In the genomic region with DNA sequence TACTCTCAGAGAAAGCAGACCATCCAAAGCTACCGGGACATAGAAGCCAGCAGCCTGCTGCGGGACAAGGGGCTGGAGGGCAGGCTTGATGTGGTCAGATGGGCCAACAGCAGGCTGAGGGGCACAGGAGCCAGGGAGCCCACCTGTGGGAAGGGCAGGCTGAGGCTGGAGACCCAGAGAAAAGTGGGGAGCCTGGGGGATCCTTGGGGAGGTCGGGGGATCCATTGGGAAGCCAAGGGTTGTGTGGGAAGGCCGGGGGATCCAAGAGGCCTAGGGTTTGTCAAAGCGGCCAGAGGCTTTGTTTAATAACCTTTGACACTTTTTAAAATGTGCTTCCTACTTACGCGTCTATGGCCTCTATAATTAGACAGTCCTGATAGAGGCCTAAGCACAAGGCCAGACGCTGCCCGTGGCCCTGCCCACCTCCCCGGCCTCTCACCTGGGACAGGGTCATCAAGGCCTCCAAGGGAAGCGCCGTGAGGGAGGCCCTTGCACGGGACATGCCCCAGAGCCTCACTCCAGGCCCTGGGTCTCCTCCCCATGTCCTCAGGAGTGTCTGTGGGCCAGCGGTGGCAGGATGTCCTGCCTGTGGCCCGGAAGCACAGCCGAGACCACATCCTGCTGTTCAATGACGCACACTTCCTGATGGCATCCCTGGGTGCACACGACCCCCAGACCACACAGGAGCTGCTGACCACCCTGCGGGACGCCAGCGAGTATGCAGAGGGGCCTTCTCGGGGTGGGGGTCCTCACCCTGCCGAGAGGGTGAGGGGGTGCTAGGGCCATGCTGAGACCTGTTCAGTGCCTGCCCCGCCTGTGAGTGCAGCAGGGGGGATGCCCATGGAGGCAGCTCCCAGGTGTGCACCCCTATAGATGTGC, we compare ENCODE assay signal across 8 cellular contexts. TPM values are rescaled to one million over a fixed set of nuclear protein-coding genes. Genes with fewer than 3 reads are reported as not detected.
DNase-seq lines count a peak whose midpoint lies in the region; ATAC-seq and TF ChIP-seq lines count a peak whose summit lies in the region.

No MANE protein-coding gene starts in this region.

- H3K4me1 ChIP-seq in aorta (ENCODE audit: control insufficient read depth in 1 of 2, insufficient read depth in 2 of 2, low read length in 2 of 2), result no peaks in the 10 kb centered on the region

- WGBS in aorta, 2 donors, result 80 to 84% methylated on average over 24 of the region's 24 CpGs

- no peaks in the 10 kb centered on the region for H3K9me3 ChIP-seq in aorta (ENCODE audit: control insufficient read depth, low read length)

- H3K36me3 ChIP-seq in aorta (ENCODE audit: control insufficient read depth in 1 of 2, insufficient read depth in 2 of 2, low read length in 1 of 2), result peaks cover 0 to 3% of the 10 kb centered on the region in 2 donors

- no peak overlapping the region for H3K4me3 ChIP-seq in aorta (ENCODE audit: low read length in 2 of 2)
- no peak overlapping the region for H3K4me3 ChIP-seq in foreskin fibroblast (ENCODE audit: low read depth in 1 of 2, low read length in 2 of 2)

- ATAC-seq in Right ventricle myocardium superior (ENCODE audit: poor library complexity) (peak; percentile 25), aorta (ENCODE audit: low FRiP score) (no peak), HG03139 (IDR thresholded peaks at IDR 0.05; ENCODE audit: unreplicated experiment) (no peak)

- H3K27ac ChIP-seq in aorta (ENCODE audit: low read depth in 1 of 2, low read length in 2 of 2), result no peak overlapping the region

- intact Hi-C loops in Right ventricle myocardium superior (cut with DNase I), result no loop called here
- intact Hi-C loops in aorta (cut with DNase I), result no loop called here

- H3K27me3 ChIP-seq in aorta (ENCODE audit: control insufficient read depth in 1 of 2, insufficient read depth in 2 of 2, low read length in 1 of 2), result no peaks in the 10 kb centered on the region

- DNase-seq in Daoy (ENCODE audit: low read depth) (peak; percentile 10), GM20000 (ENCODE audit: low spot score) (peak; percentile 89), NOMO-1 (lab: John Stamatoyannopoulos, UW; ENCODE audit: unreplicated experiment in 2 of 2) (peak; percentile 28 to 49), Right ventricle myocardium superior (peak; percentile 68), aorta (peak; percentile 76 to 78), foreskin fibroblast (no peak), NCI-H2196 (lab: John Stamatoyannopoulos, UW; ENCODE audit: unreplicated experiment) (no peak)

- no peak for TF ChIP-seq CTCF in GM20000 (IDR thresholded peaks at IDR 0.05; ENCODE audit: extremely low read depth, missing control alignments)
- no peak for TF ChIP-seq CTCF in foreskin fibroblast (IDR thresholded peaks at IDR 0.05; ENCODE audit: low read depth, low read length)

RNA-seq across cellular contexts. Expression of a gene that starts 8.6 kb away (rescaled TPM):
- total RNA-seq in Daoy (2014; rRNA removed; shearing (Covaris generic)), result 21.1 and 27.8 TPM in 2 replicates
- total RNA-seq in Right ventricle myocardium superior, result 0.43 TPM
- 1 to 10 TPM in 1 of 2 donors, under 1 TPM in 1; 0.55 to 1.5 TPM for total RNA-seq in aorta
- polyA plus RNA-seq in aorta, result 1 to 10 TPM in 1 of 2 donors, under 1 TPM in 1; 0.82 to 1.0 TPM

RNA-seq across cellular contexts. Expression of a gene that starts 20.3 kb away (rescaled TPM):
- total RNA-seq in Daoy (2014; rRNA removed; shearing (Covaris generic)), result 26.2 and 30.6 TPM in 2 replicates
- total RNA-seq in Right ventricle myocardium superior, result 24.1 TPM
- total RNA-seq in aorta, result 10 to 100 TPM; 23.3 to 23.9 TPM
- 10 to 100 TPM; 26.7 to 28.2 TPM for polyA plus RNA-seq in aorta

RNA-seq across cellular contexts. Expression of a gene that starts 25.0 kb away (rescaled TPM):
- total RNA-seq in Daoy (2014; rRNA removed; shearing (Covaris generic)), result not detected in 2 replicates
- total RNA-seq in Right ventricle myocardium superior, result 0.05 TPM
- total RNA-seq in aorta, result under 1 TPM in 1 of 2 donors, not detected in 1; 0.15 TPM
- polyA plus RNA-seq in aorta, result under 1 TPM in 1 of 2 donors, not detected in 1; 0.05 TPM

RNA-seq across cellular contexts. Expression of a gene that starts 38.0 kb away (rescaled TPM):
- 14.3 and 19.9 TPM in 2 replicates for total RNA-seq in Daoy (2014; rRNA removed; shearing (Covaris generic))
- total RNA-seq in Right ventricle myocardium superior, result 5.4 TPM
- total RNA-seq in aorta, result 1 to 10 TPM; 4.1 to 7.4 TPM
- 10 to 100 TPM; 12.4 to 17.8 TPM for polyA plus RNA-seq in aorta

RNA-seq across cellular contexts. Expression of a gene that starts 47.4 kb away (rescaled TPM):
- total RNA-seq in Daoy (2014; rRNA removed; shearing (Covaris generic)), result 60.4 and 77.4 TPM in 2 replicates
- total RNA-seq in Right ventricle myocardium superior (37.7 TPM), aorta (10 to 100 TPM; 29.8 to 37.8 TPM)
- polyA plus RNA-seq in aorta, result 10 to 100 TPM; 11.3 to 66.4 TPM

Comparison
In these comparisons a context has a peak if more than half of its experiments do, and no peak if none do; other contexts are left out.
1. DNase-seq: peak in Daoy (single experiment), GM20000 (single experiment), NOMO-1 (2 of 2), Right ventricle myocardium superior (single experiment) and aorta (2 of 2); none in foreskin fibroblast (0 of 2) and NCI-H2196 (single experiment).